Comparison of ENCODE assay signal across 16 cellular contexts in the genomic region with DNA sequence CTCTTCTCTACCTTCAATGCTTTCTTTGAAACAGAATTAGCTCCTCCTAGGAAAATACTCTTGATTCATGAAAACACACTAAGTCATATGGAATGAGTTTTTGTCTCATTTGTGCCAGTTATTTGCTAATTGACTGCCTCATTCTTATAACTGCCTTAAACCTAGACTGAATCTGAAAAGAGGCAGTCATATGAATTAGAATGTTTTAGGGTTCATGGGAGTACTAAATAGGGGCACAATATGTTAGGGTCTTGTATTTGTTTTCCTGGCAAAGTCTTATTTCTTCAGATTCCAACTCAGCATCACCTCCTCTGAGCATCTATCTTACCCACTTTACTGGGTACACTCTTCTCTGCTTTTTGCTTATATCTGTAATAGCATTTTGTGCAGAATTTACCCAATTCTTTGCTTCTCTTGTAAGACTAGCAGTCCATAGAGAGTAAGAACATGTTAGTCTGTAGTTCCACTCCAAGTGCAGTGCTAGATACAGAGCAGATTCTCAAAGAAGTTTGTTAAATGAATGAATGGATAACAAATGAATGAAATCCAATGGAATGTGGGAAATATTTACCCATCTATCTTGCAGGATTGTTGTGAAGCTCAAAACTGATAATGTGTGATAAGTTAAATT. TPM values are rescaled to one million over a fixed set of nuclear protein-coding genes. Genes with fewer than 3 reads are reported as not detected.
DNase-seq lines count a peak whose midpoint lies in the region; ATAC-seq, FAIRE-seq and TF ChIP-seq lines count a peak whose summit lies in the region.
"Had no signal": no experiment of that assay in that cellular context is flagged by ENCODE, and none has a peak within 500 bp of the region (broad histone marks: within the 10 kb centered on the region; RNA-seq: fewer than 3 reads in every experiment).

No MANE protein-coding gene starts in this region.

- H3K4me1 Mint-ChIP-seq in endodermal cell = peaks cover 12% of the 10 kb centered on the region

- FAIRE-seq in pancreas (lab: Jason Lieb, UNC) = no peak
- FAIRE-seq in GM12892 (lab: Jason Lieb, UNC) = no peak

- H3K4me3 Mint-ChIP-seq in endodermal cell = no peak overlapping the region

- H3K27ac ChIP-seq in ACC112 (ENCODE audit: low read depth, low read length) = peak overlapping the region; percentile 55
- no peak overlapping the region for H3K27ac ChIP-seq in endodermal cell (ENCODE audit: low read depth, low read length)
- H3K27ac ChIP-seq in pancreas = peak overlapping the region in 3 of 4 donors; percentile 4 to 75 (median 68)
- H3K27ac ChIP-seq in heart left ventricle = no peak overlapping the region
- H3K27ac ChIP-seq: PC-9 had no signal

- H3K9me3 Mint-ChIP-seq in endodermal cell = no peaks in the 10 kb centered on the region
- H3K9me3 Mint-ChIP-seq: CD8-positive, alpha-beta memory T cell had no signal

- H3K9ac ChIP-seq in Loucy (ENCODE audit: low read depth, low read length, poor library complexity, severe bottlenecking) = peak overlapping the region; percentile 58
- H3K9ac ChIP-seq in endodermal cell (ENCODE audit: extremely low read depth, low read length, poor library complexity, severe bottlenecking) = no peak overlapping the region

- intact Hi-C loops in pancreas (cut with DNase I) (no loop called here), heart left ventricle (cut with DNase I) (no loop called here)

- peaks cover 22% of the 10 kb centered on the region for H3K4me1 ChIP-seq in ACC112 (ENCODE audit: control insufficient read depth, insufficient read depth, low read length, unreplicated experiment)
- H3K4me1 ChIP-seq in Loucy (ENCODE audit: insufficient read depth, low read length, poor library complexity, severe bottlenecking) = peaks cover 39% of the 10 kb centered on the region
- peaks cover 4% of the 10 kb centered on the region for H3K4me1 ChIP-seq in endodermal cell (ENCODE audit: control insufficient read depth, insufficient read depth, low read length)
- H3K4me1 ChIP-seq in pancreas = peaks cover 12 to 25% (median 17%) of the 10 kb centered on the region in 3 donors
- peaks cover 0 to 8% (median 0%) of the 10 kb centered on the region in 12 donors for H3K4me1 ChIP-seq in heart left ventricle
- H3K4me1 ChIP-seq: BE2C had no signal

- H3K27me3 ChIP-seq in ACC112 (ENCODE audit: insufficient read depth, low read length) = no peaks in the 10 kb centered on the region
- no peaks in the 10 kb centered on the region for H3K27me3 ChIP-seq in Loucy (ENCODE audit: insufficient read depth, low read length, poor library complexity, severe bottlenecking)
- H3K27me3 ChIP-seq in endodermal cell (ENCODE audit: control insufficient read depth, insufficient read depth, low read length, poor library complexity, severe bottlenecking) = peaks cover 21% of the 10 kb centered on the region
- H3K27me3 ChIP-seq in pancreas = no peaks in the 10 kb centered on the region
- H3K27me3 ChIP-seq in heart left ventricle = no peaks in the 10 kb centered on the region
- H3K27me3 ChIP-seq: BE2C had no signal

- H4K20me1 ChIP-seq in Loucy (ENCODE audit: insufficient read depth, low read length, poor library complexity, severe bottlenecking) = no peaks in the 10 kb centered on the region

- H3K27me3 Mint-ChIP-seq in endodermal cell (ENCODE audit: insufficient read depth) = peaks cover 28% of the 10 kb centered on the region

- H3K9me3 ChIP-seq in Loucy (ENCODE audit: insufficient read depth, low read depth, low read length) (no peaks in the 10 kb centered on the region), endodermal cell (ENCODE audit: control insufficient read depth, low read length) (no peaks in the 10 kb centered on the region), pancreas (no peaks in the 10 kb centered on the region), heart left ventricle (no peaks in the 10 kb centered on the region)
- H3K9me3 ChIP-seq: BE2C had no signal

- H2AFZ ChIP-seq in ACC112 (ENCODE audit: low read length, unreplicated experiment) (peak overlapping the region; percentile 1), Loucy (ENCODE audit: low read length) (peak overlapping the region; percentile 86; the same call in 1 of the 2 replicates)
- H2AFZ ChIP-seq: PC-9 had no signal

- H3K36me3 ChIP-seq in ACC112 (ENCODE audit: insufficient read depth, low read length) (no peaks in the 10 kb centered on the region), Loucy (ENCODE audit: insufficient read depth, low read length) (no peaks in the 10 kb centered on the region), endodermal cell (ENCODE audit: control insufficient read depth, insufficient read depth, low read length) (no peaks in the 10 kb centered on the region), pancreas (no peaks in the 10 kb centered on the region), heart left ventricle (no peaks in the 10 kb centered on the region)
- H3K36me3 ChIP-seq: BE2C had no signal

- H3K79me2 ChIP-seq in ACC112 (ENCODE audit: control insufficient read depth, insufficient read depth, low read length, unreplicated experiment) = no peaks in the 10 kb centered on the region
- no peaks in the 10 kb centered on the region for H3K79me2 ChIP-seq in Loucy (ENCODE audit: insufficient read depth, low read length)

- peaks cover 6% of the 10 kb centered on the region; the same call in 1 of the 2 replicates for H3F3A ChIP-seq in Loucy (ENCODE audit: low read depth)

- H3K4me2 ChIP-seq in Loucy (ENCODE audit: low read depth, low read length, poor library complexity, severe bottlenecking) = peak overlapping the region; percentile 66
- H3K4me2 ChIP-seq: PC-9 had no signal

- no peak for TF ChIP-seq CTCF in Loucy (conservative IDR thresholded peaks at IDR 0.05; ENCODE audit: low read length)
- TF ChIP-seq CTCF in endodermal cell (conservative IDR thresholded peaks at IDR 0.05) = no peak
- no peak for TF ChIP-seq CTCF in pancreas (IDR thresholded peaks at IDR 0.05)
- TF ChIP-seq CTCF in heart left ventricle (IDR thresholded peaks at IDR 0.05) = no peak

- no peaks in the 10 kb centered on the region for H3K9me2 ChIP-seq in Loucy (replicated peaks; ENCODE audit: low read depth, low read length)

- DNase-seq in endodermal cell (no peak), pancreas (no peak), heart left ventricle (no peak), KG1 (lab: John Stamatoyannopoulos, UW) (no peak), GM12892 (ENCODE audit: insufficient read length) (no peak)
- DNase-seq: BE2C; CD8-positive, alpha-beta memory T cell; HCEC 1CT; NCI-H1105 treated with DMSO at 0.1 percent for 48 hours; NCI-H187 treated with DMSO at 0.1 percent for 48 hours; NCI-H446 treated with DMSO at 0.1 percent for 48 hours; NCI-H748 treated with DMSO at 0.1 percent for 48 hours; PC-9 had no signal

- H3K27ac Mint-ChIP-seq in endodermal cell = no peak overlapping the region

- no peaks in the 10 kb centered on the region for H3K36me3 Mint-ChIP-seq in endodermal cell (ENCODE audit: low read depth)
- H3K36me3 Mint-ChIP-seq: CD8-positive, alpha-beta memory T cell had no signal

- ATAC-seq in pancreas (peak in 1 of 4 donors; percentile 13), heart left ventricle (no peak)
- ATAC-seq: SK-N-SH treated with all-trans-retinoic acid at 6 μM for 48 hours had no signal

- H3K4me3 ChIP-seq in ACC112 (ENCODE audit: low read depth, low read length) = no peak overlapping the region
- peak overlapping the region; percentile 41 for H3K4me3 ChIP-seq in Loucy (ENCODE audit: low read length, poor library complexity, severe bottlenecking)
- peak overlapping the region; percentile 12 for H3K4me3 ChIP-seq in endodermal cell (ENCODE audit: low read length)
- H3K4me3 ChIP-seq in pancreas = no peak overlapping the region
- no peak overlapping the region for H3K4me3 ChIP-seq in heart left ventricle
- H3K4me3 ChIP-seq: PC-9 had no signal

- TF ChIP-seq POLR2A in heart left ventricle (IDR thresholded peaks at IDR 0.05) (no peak), GM12892 (IDR thresholded peaks at IDR 0.05; ENCODE audit: low read depth, low read length) (no peak)

RNA-seq across cellular contexts. Expression of a gene that starts 43.9 kb away (rescaled TPM):
- total RNA-seq in endodermal cell (1 to 10 TPM; 3.5 to 4.6 TPM), pancreas (100 to 1,000 TPM; 141 to 259 (median 176) TPM), heart left ventricle (10 to 100 TPM in 5 of 9 donors, 1 to 10 TPM in 4; 5.3 to 37.5 (median 12.6) TPM)
- polyA plus RNA-seq in endodermal cell (2013, experiment 1 of 2) = 1.8 TPM
- 1.2 TPM for polyA plus RNA-seq in endodermal cell (2013, experiment 2 of 2)
- polyA plus RNA-seq in pancreas (100 to 1,000 TPM; 162 to 275 TPM), heart left ventricle (10 to 100 TPM in 1 of 2 donors, 1 to 10 TPM in 1; 2.2 to 17.2 TPM)
- not detected for polyA plus RNA-seq in GM12892 (2012; ENCODE audit: missing spikeins)
- polyA plus RNA-seq: CD8-positive, alpha-beta memory T cell had no signal

Comparison
In these comparisons a context has a peak if more than half of its experiments do, and no peak if none do; other contexts are left out.
1. H3K27ac ChIP-seq: peak in ACC112 (single experiment) and pancreas (3 of 4); none in endodermal cell (single experiment) and heart left ventricle (0 of 12).
2. H3K4me3 ChIP-seq: peak in Loucy (single experiment) and endodermal cell (single experiment); none in ACC112 (single experiment), pancreas (0 of 4) and heart left ventricle (0 of 12).